Comparison of ENCODE assay signal across 8 cellular contexts in genomic region chr7:112205348-112206237, GRCh38. TPM values are rescaled to one million over a fixed set of nuclear protein-coding genes. Genes with fewer than 3 reads are reported as not detected.
A peak's percentile ranks its signal among the peaks of the same experiment; 100 is the strongest.
DNase-seq lines count a peak whose midpoint lies in the region; ATAC-seq, FAIRE-seq and TF ChIP-seq lines count a peak whose summit lies in the region.

No MANE protein-coding gene starts in this region.

- peak overlapping the region; percentile 19 for H3K18ac ChIP-seq in IMR-90 (ENCODE audit: low read depth, low read length)

- WGBS in IMR-90 (ENCODE audit: extremely low coverage in 2 of 2, insufficient read length in 1 of 2), 2 experiments: 0% methylated on average over 33 of the region's 68 CpGs; no CpG with 5 or more reads in 1 of the 2 experiments

- H3K23ac ChIP-seq in IMR-90 (ENCODE audit: low read depth, low read length): peak overlapping the region; percentile 96

- in situ Hi-C loops in IMR-90 (cut with MboI; ENCODE audit: low sequenced_read_pairs): loop anchor here (10.0 to 25.0 kb wide), 2 partner anchors 209 to 443 kb away; no protein-coding TSS in a partner anchor

- peaks cover 34% of the 10 kb centered on the region for H3K79me2 ChIP-seq in DND-41 (ENCODE audit: insufficient read depth, low read length)

- peak overlapping the region; percentile 74; the same call in 1 of the 2 replicates for H3K14ac ChIP-seq in IMR-90 (replicated peaks; ENCODE audit: low read depth, low read length)

- H2AK5ac ChIP-seq in IMR-90 (ENCODE audit: low read depth, low read length): no peak overlapping the region; the same call in 1 of the 2 replicates

- H3K4me1 ChIP-seq in DND-41 (ENCODE audit: insufficient read depth, low read length) (peaks cover 38% of the 10 kb centered on the region), IMR-90 (ENCODE audit: control insufficient read depth, insufficient read depth, low read length) (no peaks in the 10 kb centered on the region)

- DNase-seq in DND-41 (peak; percentile 62), IMR-90 (peak; percentile 64), T-helper 22 cell (ENCODE audit: low read depth) (peak; percentile 15), bronchial epithelial cell (ENCODE audit: low read depth) (peak; percentile 33), iPS-NIHi7 (ENCODE audit: extremely low spot score) (peak; percentile 68), cerebellar nuclear complex (lab: John Stamatoyannopoulos, UW) (no peak)

- no peak for TF ChIP-seq POLR2A in IMR-90 (IDR thresholded peaks at IDR 0.05; ENCODE audit: low read depth, low read length)

- H2BK20ac ChIP-seq in IMR-90 (ENCODE audit: low read depth, low read length): peak overlapping the region; percentile 68; the same call in 1 of the 2 replicates

- peak overlapping the region; percentile 100 for H3K4me2 ChIP-seq in DND-41 (ENCODE audit: insufficient read depth, low read length)
- peak overlapping the region; percentile 98 for H3K4me2 ChIP-seq in IMR-90 (ENCODE audit: low read depth, low read length)

- H2BK5ac ChIP-seq in IMR-90 (ENCODE audit: low read depth, low read length, poor library complexity, severe bottlenecking): peak overlapping the region; percentile 65

- peaks cover 30 to 57% of the 10 kb centered on the region in 2 experiments for H3K79me1 ChIP-seq in IMR-90 (ENCODE audit: low read depth in 1 of 2, low read length in 2 of 2)

- H4K20me1 ChIP-seq in DND-41 (ENCODE audit: insufficient read depth, low read length): no peaks in the 10 kb centered on the region; the same call in 1 of the 2 replicates
- H4K20me1 ChIP-seq in IMR-90 (ENCODE audit: insufficient read depth, low read length): no peaks in the 10 kb centered on the region

- ATAC-seq in DND-41 (ENCODE audit: insufficient read depth, low read depth): peak; percentile 42
- ATAC-seq in GM21529 (IDR thresholded peaks at IDR 0.05; ENCODE audit: unreplicated experiment): peak; percentile 15
- peak; percentile 24 for ATAC-seq in IMR-90 (ENCODE audit: low read depth)

- TF ChIP-seq CTCF in DND-41 (IDR thresholded peaks at IDR 0.05; ENCODE audit: borderline replicate concordance, extremely low read depth, low read length, poor library complexity, severe bottlenecking) (no peak), IMR-90 (conservative IDR thresholded peaks at IDR 0.05; ENCODE audit: low read depth, low read length) (0 out of 2 replicates have a peak, but pooled peaks have one; percentile 6), bronchial epithelial cell (IDR thresholded peaks at IDR 0.05; ENCODE audit: insufficient read depth, low read length, severe bottlenecking) (no peak)

- CTCF ChIA-PET in IMR-90 (lab: Yijun Ruan, JAX): interaction anchor here (0.6 to 1.2 kb wide), 6 partner anchors 11 to 1483 kb away, joined by 3 read pairs; no protein-coding TSS in a partner anchor

- H3K36me3 ChIP-seq in DND-41 (ENCODE audit: insufficient read depth, low read length) (peaks cover 4% of the 10 kb centered on the region; the same call in 1 of the 2 replicates), IMR-90 (ENCODE audit: control insufficient read depth, insufficient read depth, low read length) (no peaks in the 10 kb centered on the region), bronchial epithelial cell (ENCODE audit: control insufficient read depth, insufficient read depth, low read length) (no peaks in the 10 kb centered on the region)

- no peak; the same call in none of the 2 replicates for TF ChIP-seq RAD21 in IMR-90 (IDR thresholded peaks at IDR 0.05; ENCODE audit: low read length)

- peak overlapping the region; percentile 76 for H3K4ac ChIP-seq in IMR-90 (ENCODE audit: low read depth, low read length)

- dilution Hi-C loops in IMR-90 (cut with HindIII; ENCODE audit: low sequenced_read_pairs, unreplicated experiment): no loop called here

- H4K8ac ChIP-seq in IMR-90 (ENCODE audit: low read depth in 2 of 2, low read length in 2 of 2): peak overlapping the region; percentile 13 to 73; a peak in 3 of 4 replicates

- peak overlapping the region; percentile 13; the same call in 1 of the 2 replicates for H4K5ac ChIP-seq in IMR-90 (ENCODE audit: low read depth, low read length)

- POLR2A ChIA-PET in IMR-90 (lab: Charles Lee; ENCODE audit: unreplicated experiment): no interaction called here

- H2AFZ ChIP-seq in DND-41 (ENCODE audit: low read depth, low read length) (peak overlapping the region; percentile 96), IMR-90 (replicated peaks; ENCODE audit: low read length, poor library complexity) (peak overlapping the region; percentile 95)

- peak overlapping the region; percentile 69 for H3K56ac ChIP-seq in IMR-90 (ENCODE audit: extremely low read depth, insufficient read depth, low read length)

- H3K27me3 ChIP-seq in DND-41 (ENCODE audit: insufficient read depth, low read length, poor library complexity): peaks cover 22% of the 10 kb centered on the region
- no peaks in the 10 kb centered on the region for H3K27me3 ChIP-seq in IMR-90 (ENCODE audit: control insufficient read depth, insufficient read depth, low read length)
- no peaks in the 10 kb centered on the region for H3K27me3 ChIP-seq in bronchial epithelial cell (ENCODE audit: control insufficient read depth, insufficient read depth, low read length)

- BruUV-seq in IMR-90 (replicated peaks; lab: Mats Ljungman, UMichigan): no TSS peak

- no peaks in the 10 kb centered on the region for H3K9me1 ChIP-seq in IMR-90 (ENCODE audit: insufficient read depth, low read length)

- peak overlapping the region; percentile 69 for H2BK120ac ChIP-seq in IMR-90 (ENCODE audit: low read depth, low read length)

- H4K91ac ChIP-seq in IMR-90 (ENCODE audit: insufficient read depth, low read depth, low read length): peak overlapping the region; percentile 38

- H3K4me3 ChIP-seq in DND-41 (ENCODE audit: low read depth in 1 of 2, low read length in 2 of 2): peak overlapping the region; percentile 75 to 93
- H3K4me3 ChIP-seq in IMR-90 (ENCODE audit: insufficient read depth, low read depth, low read length): peak overlapping the region; percentile 71
- H3K4me3 ChIP-seq in bronchial epithelial cell (ENCODE audit: low read depth, low read length): peak overlapping the region; percentile 80
- H3K4me3 ChIP-seq in skin epidermis: peak overlapping the region; percentile 69 to 98 (median 85)

- intact Hi-C loops in IMR-90 (cut with micrococcal nuclease): loop anchor here (1.0 to 10.0 kb wide), 7 partner anchors 125 to 442 kb away; partner anchors contain the start of gene IFRD1

- H3K9ac ChIP-seq in DND-41 (ENCODE audit: low read depth, low read length): peak overlapping the region; percentile 67
- H3K9ac ChIP-seq in IMR-90 (ENCODE audit: low read depth, low read length): peak overlapping the region; percentile 77

- no peak for FAIRE-seq in bronchial epithelial cell (lab: Jason Lieb, UNC)

- H3K9me3 ChIP-seq in DND-41 (ENCODE audit: insufficient read depth, low read length, severe bottlenecking): no peaks in the 10 kb centered on the region
- no peaks in the 10 kb centered on the region for H3K9me3 ChIP-seq in IMR-90 (ENCODE audit: control insufficient read depth, insufficient read depth, low read length)

- H2BK15ac ChIP-seq in IMR-90 (ENCODE audit: low read depth, low read length): peak overlapping the region; percentile 69; the same call in 1 of the 3 replicates

- H3K27ac ChIP-seq in DND-41 (ENCODE audit: low read length) (peak overlapping the region; percentile 55), IMR-90 (ENCODE audit: insufficient read depth, low read length) (peak overlapping the region; percentile 62), skin epidermis (peak overlapping the region; percentile 15 to 90 (median 78))

- H2AK9ac ChIP-seq in IMR-90 (replicated peaks; ENCODE audit: low read depth, low read length, poor library complexity): peak overlapping the region; percentile 92

TF ChIP-seq in IMR-90, 13 proteins besides CTCF, POLR2A, EP300 and RAD21:
- TF ChIP-seq CEBPB (IDR thresholded peaks at IDR 0.05; ENCODE audit: low read depth, low read length): no peak
- 0 out of 2 replicates have a peak, but pooled peaks have one; percentile 27 for TF ChIP-seq CHD1 (IDR thresholded peaks at IDR 0.05; ENCODE audit: low read depth, low read length)

RNA-seq across cellular contexts. Expression of gene DOCK4, which starts 0.6 kb away (rescaled TPM):
- total RNA-seq in IMR-90 (2012; rRNA removed): 12.2 and 14.2 TPM in 2 replicates
- 4.2 and 4.4 TPM in 2 replicates for polyA plus RNA-seq in IMR-90 (2012; rRNA removed)
- polyA plus RNA-seq in IMR-90 (2012; cell fraction: cytosol; rRNA removed): 1.8 and 2.3 TPM in 2 replicates
- 7.2 and 10.9 TPM in 2 replicates for polyA plus RNA-seq in IMR-90 (2012; cell fraction: nucleus; rRNA removed; ENCODE audit: low replicate concordance)
- total RNA-seq in bronchial epithelial cell: 4.5 and 10.1 TPM in 2 replicates

RNA-seq across cellular contexts. Expression of gene ZNF277, which starts 0.9 kb away (rescaled TPM):
- total RNA-seq in IMR-90 (2012; rRNA removed): 21.3 and 45.0 TPM in 2 replicates
- polyA plus RNA-seq in IMR-90 (2012; rRNA removed): 6.0 and 7.3 TPM in 2 replicates
- 2.5 and 3.2 TPM in 2 replicates for polyA plus RNA-seq in IMR-90 (2012; cell fraction: cytosol; rRNA removed)
- polyA plus RNA-seq in IMR-90 (2012; cell fraction: nucleus; rRNA removed; ENCODE audit: low replicate concordance): 0.51 and 4.0 TPM in 2 replicates
- total RNA-seq in bronchial epithelial cell: 26.8 and 58.2 TPM in 2 replicates

Comparison
In these comparisons a context has a peak if more than half of its experiments do, and no peak if none do; other contexts are left out.
1. DNase-seq: peak in DND-41 (single experiment), IMR-90 (single experiment), T-helper 22 cell (single experiment), bronchial epithelial cell (single experiment) and iPS-NIHi7 (single experiment); none in cerebellar nuclear complex (0 of 2).
2. Peak in every context shown above with its lines, with median percentiles within 50 percentile points of each other: ATAC-seq, H3K27ac ChIP-seq and H3K4me3 ChIP-seq.